ENCODE assay signal across 25 cellular contexts in genomic region chr17:67215991-67216421, GRCh38. TPM values are rescaled to one million over a fixed set of nuclear protein-coding genes. Genes with fewer than 3 reads are reported as not detected.
DNase-seq lines count a peak whose midpoint lies in the region; ATAC-seq, FAIRE-seq and TF ChIP-seq lines count a peak whose summit lies in the region.
"Had no signal": no experiment of that assay in that cellular context is flagged by ENCODE, and none has a peak within 500 bp of the region (broad histone marks: within the 10 kb centered on the region; RNA-seq: fewer than 3 reads in every experiment).

No MANE protein-coding gene starts in this region.

- H3K79me2 ChIP-seq in GM12878 (ENCODE audit: control insufficient read depth, insufficient read depth, low read length), result no peaks in the 10 kb centered on the region; the same call in 1 of the 2 replicates

- no TSS peak for BruUV-seq in GM12878 (replicated peaks; lab: Mats Ljungman, UMichigan)

- H3K4me3 ChIP-seq in GM12878 (no peak overlapping the region), small intestine (ENCODE audit: low read depth in 1 of 2, low read length in 2 of 2) (no peak overlapping the region)
- H3K4me3 ChIP-seq: lung, neural progenitor cell, skin epidermis, suprapubic skin had no signal

- no peak overlapping the region for H3K4me2 ChIP-seq in GM12878 (ENCODE audit: control insufficient read depth, insufficient read depth)
- H3K4me2 ChIP-seq: neural progenitor cell had no signal

- SMC1A ChIA-PET in GM12878 (lab: Charles Lee; ENCODE audit: uncharacterized antibody, unreplicated experiment), result interaction anchor here (0.6 to 1.9 kb wide), 8 partner anchors 8 to 94 kb away, joined by 3 to 11 read pairs (median 3); no protein-coding TSS in a partner anchor

- no peaks in the 10 kb centered on the region for H3K9me3 ChIP-seq in GM12878 (replicated peaks; ENCODE audit: control insufficient read depth, insufficient read depth, low read length)
- no peaks in the 10 kb centered on the region for H3K9me3 ChIP-seq in small intestine (ENCODE audit: control insufficient read depth, low read depth)
- H3K9me3 ChIP-seq: suprapubic skin had no signal

- no peak for FAIRE-seq in GM12878 (lab: Jason Lieb, UNC)
- no peak for FAIRE-seq in small intestine (lab: Jason Lieb, UNC)
- FAIRE-seq: frontal cortex, urothelium cell line had no signal

- TF ChIP-seq RAD21 in GM12878 (IDR thresholded peaks at IDR 0.05; ENCODE audit: insufficient read depth, low read depth, low read length), result no peak

- peaks cover 3% of the 10 kb centered on the region; the same call in 1 of the 2 replicates for H4K20me1 ChIP-seq in GM12878 (ENCODE audit: control insufficient read depth, insufficient read depth)

- no peak for TF ChIP-seq CTCF in GM12878 (IDR thresholded peaks at IDR 0.05 in 2 of 3, conservative IDR thresholded peaks at IDR 0.05 in 1 of 3; ENCODE audit: control insufficient read depth in 2 of 3, extremely low read depth in 1 of 3, insufficient read depth in 1 of 3, low read depth in 3 of 3, low read length in 3 of 3)

- intact Hi-C loops in GM12878 (cut with micrococcal nuclease; ENCODE audit: unreplicated experiment), result no loop called here

- CTCF ChIA-PET in GM12878 (lab: Yijun Ruan, JAX), result interaction anchor here (1.7 to 2.2 kb wide), 2 partner anchors 15 to 24 kb away, joined by 5 to 10 read pairs; no protein-coding TSS in a partner anchor

- H3K27me3 ChIP-seq in GM12878 (replicated peaks in 1 of 2; ENCODE audit: control insufficient read depth in 2 of 2, insufficient read depth in 2 of 2, low read length in 1 of 2), result no peaks in the 10 kb centered on the region
- no peaks in the 10 kb centered on the region for H3K27me3 ChIP-seq in small intestine (ENCODE audit: control insufficient read depth in 2 of 2, insufficient read depth in 2 of 2, low read length in 2 of 2)
- H3K27me3 ChIP-seq: neural progenitor cell, suprapubic skin had no signal

- DNase-seq in GM12878 (ENCODE audit: low read depth, low spot score) (no peak), left lobe of liver (ENCODE audit: low spot score) (peak; percentile 55), small intestine (peak; percentile 51)
- DNase-seq: activated CD8-positive, alpha-beta T cell treated with anti-CD3 and anti-CD28 coated beads for 36 hours; activated effector memory CD4-positive, alpha-beta T cell treated with Interleukin-2 at 50 U/mL for 16 hours; activated naive CD8-positive, alpha-beta T cell treated with anti-CD3 and anti-CD28 coated beads, Interleukin-2, amount 50 U/mL, for 24 hours; activated T-cell treated with anti-CD3 and anti-CD28 coated beads for 4 hours; EL; HFFc6; MV-4-11; NCI-H2171; NCI-H524; SHP77 treated with DMSO at 0.1 percent for 48 hours; stimulated activated CD4-positive, alpha-beta T cell treated with anti-CD3 and anti-CD28 coated beads, Interleukin-2, amount 100 ng/mL, for 24 hours had no signal

- TF ChIP-seq POLR2A in GM12878 (IDR thresholded peaks at IDR 0.05; ENCODE audit: low read depth, low read length), result no peak

- no peak for TF ChIP-seq EP300 in GM12878 (IDR thresholded peaks at IDR 0.05; ENCODE audit: borderline replicate concordance in 1 of 2, control insufficient read depth in 1 of 2, low read depth in 2 of 2, low read length in 2 of 2)

- H3K9ac ChIP-seq in GM12878 (ENCODE audit: control insufficient read depth, insufficient read depth, low read length), result no peak overlapping the region
- H3K9ac ChIP-seq: neural progenitor cell had no signal

- H3K36me3 ChIP-seq in GM12878 (ENCODE audit: control insufficient read depth in 2 of 2, insufficient read depth in 2 of 2, low read length in 1 of 2), result peaks cover 8 to 16% of the 10 kb centered on the region in 2 experiments; a peak in 3 of 4 replicates
- H3K36me3 ChIP-seq in small intestine (ENCODE audit: control insufficient read depth in 2 of 2, insufficient read depth in 2 of 2, low read length in 2 of 2), result peaks cover 0 to 7% of the 10 kb centered on the region in 2 donors
- H3K36me3 ChIP-seq: neural progenitor cell had no signal

- RAD21 ChIA-PET in GM12878 (lab: Charles Lee; ENCODE audit: unreplicated experiment), result interaction anchor here (1.7 kb wide), 1 partner anchor 77 kb away, joined by 4 read pairs; no protein-coding TSS in a partner anchor

- POLR2A ChIA-PET in GM12878 (lab: Charles Lee), result interaction anchor here (0.6 to 1.2 kb wide), 2 partner anchors 17 to 69 kb away, joined by 3 to 5 read pairs; no protein-coding TSS in a partner anchor

- H2AFZ ChIP-seq in GM12878 (ENCODE audit: control insufficient read depth, low read depth, low read length), result no peak overlapping the region
- H2AFZ ChIP-seq: neural progenitor cell had no signal

- ATAC-seq in GM18861 (IDR thresholded peaks at IDR 0.05; ENCODE audit: unreplicated experiment) (peak; percentile 67), GM12878 (peak; percentile 58), left lobe of liver (peak; percentile 85), GM21528 (IDR thresholded peaks at IDR 0.05; ENCODE audit: low FRiP score, unreplicated experiment) (no peak), HG03378 (IDR thresholded peaks at IDR 0.05; ENCODE audit: unreplicated experiment) (no peak), HG02610 (IDR thresholded peaks at IDR 0.05; ENCODE audit: unreplicated experiment) (no peak)
- ATAC-seq: activated CD8-positive, alpha-beta T cell treated with anti-CD3 and anti-CD28 coated beads for 36 hours; activated naive CD8-positive, alpha-beta T cell treated with anti-CD3 and anti-CD28 coated beads, Interleukin-2, amount 50 U/mL, for 24 hours had no signal

- in situ Hi-C loops in GM12878 (cut with MboI), result no loop called here

- no peaks in the 10 kb centered on the region for H3K4me1 ChIP-seq in GM12878 (ENCODE audit: control insufficient read depth, insufficient read depth, low read length)
- H3K4me1 ChIP-seq in small intestine (ENCODE audit: control insufficient read depth in 2 of 2, insufficient read depth in 1 of 2, low read depth in 1 of 2, low read length in 1 of 2), result peaks cover 0 to 5% of the 10 kb centered on the region in 2 donors
- H3K4me1 ChIP-seq: neural progenitor cell had no signal

- 79% methylated on average over 7 of the region's 7 CpGs for WGBS in GM12878 (ENCODE audit: insufficient coverage, insufficient replicate concordance, low lambda C conversion rate, missing lambda C conversion rate)
- 21 to 58% (median 39%) methylated on average over 7 of the region's 7 CpGs for WGBS in small intestine, 3 donors

- H3K27ac ChIP-seq in GM12878 (ENCODE audit: control insufficient read depth, insufficient read depth), result no peak overlapping the region
- H3K27ac ChIP-seq in small intestine (ENCODE audit: low read depth in 1 of 2, low read length in 1 of 2), result no peak overlapping the region
- H3K27ac ChIP-seq: C4-2B, neural progenitor cell, skin epidermis, suprapubic skin had no signal

TF ChIP-seq in GM12878, 131 proteins besides CTCF, POLR2A, EP300 and RAD21 (continues in another document):
- TF ChIP-seq GATAD2B (conservative IDR thresholded peaks at IDR 0.05; ENCODE audit: low read depth) (0 out of 2 replicates have a peak, but pooled peaks have one; percentile 20), RAD51 (IDR thresholded peaks at IDR 0.05) (0 out of 2 replicates have a peak, but pooled peaks have one; percentile 9), NBN (IDR thresholded peaks at IDR 0.05) (0 out of 2 replicates have a peak, but pooled peaks have one; percentile 32), ZBED1 (IDR thresholded peaks at IDR 0.05; ENCODE audit: borderline replicate concordance) (no peak), SMAD1 (IDR thresholded peaks at IDR 0.05; ENCODE audit: low read depth, partially characterized antibody) (peak; percentile 33), ATF7 (IDR thresholded peaks at IDR 0.05; ENCODE audit: low read depth) (peak; percentile 40; the same call in 1 of the 2 replicates)

RNA-seq across cellular contexts. Expression of gene HELZ, which starts 29.0 kb away (rescaled TPM):
- total RNA-seq in GM12878 (2013; cell fraction: nucleolus; rRNA removed), result 555 TPM in 2 replicates
- total RNA-seq in GM12878 (2014; rRNA removed) (16.7 and 19.6 TPM in 2 replicates), GM12878 (2014; rRNA removed; fragmentation: Illumina TruSeq; extraction: Trizol) (21.5 and 23.4 TPM in 2 replicates), GM12878 (2021) (32.7 and 36.4 TPM in 2 replicates), left lobe of liver (31.7 TPM)
- polyA plus RNA-seq in GM12878 (2011; ENCODE audit: low read depth), result 11.2 TPM
- polyA plus RNA-seq in GM12878 (2011; rRNA removed) (29.3 and 42.1 TPM in 2 replicates), GM12878 (2014; fragmentation: Illumina TruSeq; extraction: Trizol) (12.6 and 15.6 TPM in 2 replicates), GM12878 (2014; fragmentation: Nextera tagmentation; extraction: Ambion mirVana) (1 to 10 TPM; 1.5 to 8.1 TPM), GM12878 (2014; rRNA removed) (7.3 and 7.9 TPM in 2 replicates), GM12878 (2016; fragmentation: Nextera tagmentation; extraction: Ambion mirVana) (10 to 100 TPM; 34.1 to 36.8 TPM), small intestine (1 to 10 TPM; 2.7 to 4.3 (median 2.9) TPM)
- 15.3 and 21.5 TPM in 2 replicates for polyA plus RNA-seq in GM12878 (2011; cell fraction: cytosol; rRNA removed)
- 25.9 and 29.8 TPM in 2 replicates for polyA plus RNA-seq in GM12878 (2011; cell fraction: nucleus; rRNA removed)
- polyA plus RNA-seq in GM12878 (2012), result 8.9 and 12.1 TPM in 2 replicates
- polyA minus RNA-seq in GM12878 (2011; rRNA and poly(A)+ RNA removed), result 89.5 and 125 TPM in 2 replicates
- polyA minus RNA-seq in GM12878 (2011; cell fraction: cytosol; rRNA and poly(A)+ RNA removed), result 29.2 and 29.9 TPM in 2 replicates
- 88.5 and 107 TPM in 2 replicates for polyA minus RNA-seq in GM12878 (2011; cell fraction: nucleus; rRNA and poly(A)+ RNA removed)

Comparison
In these comparisons a context has a peak if more than half of its experiments do, and no peak if none do; other contexts are left out.
1. ATAC-seq: peak in GM18861 (single experiment), GM12878 (single experiment) and left lobe of liver (single experiment); none in GM21528 (single experiment), HG03378 (single experiment) and HG02610 (single experiment).